24 cellular contexts compared by ENCODE assay signal in the genomic region with DNA sequence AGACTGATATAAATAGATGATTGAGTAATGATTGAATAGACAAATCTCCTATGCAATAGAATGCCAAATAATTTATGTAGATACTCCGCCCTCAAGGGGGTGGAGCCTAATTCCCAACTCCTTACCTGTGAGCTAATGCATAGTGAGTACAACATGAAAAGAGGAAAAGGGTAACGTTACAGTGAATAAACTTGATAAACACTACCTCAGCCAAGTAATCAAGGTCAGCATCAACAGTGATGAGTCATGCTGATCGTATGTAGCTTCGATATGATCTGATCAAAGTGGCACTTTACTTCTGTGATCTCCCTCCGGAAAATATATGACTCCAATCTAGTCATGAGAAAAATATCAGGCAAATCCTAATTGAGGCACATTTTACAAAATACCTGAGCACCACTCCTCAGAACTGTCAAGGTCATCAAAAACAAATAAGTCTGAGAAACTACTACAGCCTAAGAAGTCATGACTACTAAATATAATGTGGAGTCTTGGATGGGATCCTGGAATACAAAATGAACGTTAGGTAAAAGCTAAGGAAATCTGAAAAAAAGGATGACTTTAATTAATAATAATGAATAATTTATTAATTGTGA.
A peak's percentile ranks its signal among the peaks of the same experiment; 100 is the strongest.
DNase-seq lines count a peak whose midpoint lies in the region; ATAC-seq, FAIRE-seq and TF ChIP-seq lines count a peak whose summit lies in the region.
"Had no signal": no experiment of that assay in that cellular context is flagged by ENCODE, and none has a peak within 500 bp of the region (broad histone marks: within the 10 kb centered on the region; RNA-seq: fewer than 3 reads in every experiment).

No MANE protein-coding gene starts in this region.

- no peak for TF ChIP-seq POLR2A in tibial nerve (IDR thresholded peaks at IDR 0.05)

- CTCF ChIA-PET in PC-3 (lab: Charles Lee), result no interaction called here

- ATAC-seq in PC-3, result peak; percentile 48; the same call in 1 of the 2 replicates
- ATAC-seq in pancreas, result peak; percentile 64 to 78 (median 70)
- ATAC-seq in GM18861 (IDR thresholded peaks at IDR 0.05; ENCODE audit: unreplicated experiment), result no peak
- ATAC-seq: activated naive CD4-positive, alpha-beta T cell treated with anti-CD3 and anti-CD28 coated beads, Interleukin-2, amount 50 U/mL, for 72 hours; activated T-helper 17 cell treated with anti-CD3 and anti-CD28 coated beads, Interleukin-2, amount 50 U/mL, for 72 hours; GM23338; naive thymus-derived CD4-positive, alpha-beta T cell had no signal

- no peaks in the 10 kb centered on the region for H3F3A ChIP-seq in PC-3 (ENCODE audit: low read length, unreplicated experiment)

- DNase-seq in GM18507 (ENCODE audit: extremely low spot score, insufficient read length, low read depth), result no peak
- peak; percentile 62 for DNase-seq in PC-3
- peak; percentile 61 for DNase-seq in bronchial epithelial cell (ENCODE audit: low read depth)
- DNase-seq in pancreas, result peak in 1 of 6 donors; percentile 10
- DNase-seq in anterior cingulate cortex (lab: John Stamatoyannopoulos, UW), result no peak
- DNase-seq in tibial nerve (ENCODE audit: low spot score in 2 of 2), result no peak
- DNase-seq: activated CD4-positive, alpha-beta T cell treated with anti-CD3 and anti-CD28 coated beads, Interleukin-2, amount 10 ng/mL, durations not matched to agents 24 days and 14 days; CD4-positive, alpha-beta T cell; DMS79 treated with DMSO at 0.1 percent for 48 hours; effector memory CD4-positive, alpha-beta T cell; mesenchymal stem cell; naive thymus-derived CD4-positive, alpha-beta T cell; NCI-H146; occipital lobe; retina; SIG-M5; stimulated activated CD4-positive, alpha-beta T cell treated with anti-CD3 and anti-CD28 coated beads, Interleukin-4, amount 100 ng/mL, for 24 hours; stimulated activated naive CD4-positive, alpha-beta T cell treated with Interleukin-2 at 50 U/mL for 16 hours; thyroid gland had no signal

- H3K36me3 ChIP-seq in PC-3 (ENCODE audit: low read depth, low read length), result no peaks in the 10 kb centered on the region
- no peaks in the 10 kb centered on the region for H3K36me3 ChIP-seq in bronchial epithelial cell (ENCODE audit: control insufficient read depth, insufficient read depth, low read length)
- no peaks in the 10 kb centered on the region for H3K36me3 ChIP-seq in pancreas
- H3K36me3 ChIP-seq in tibial nerve, result no peaks in the 10 kb centered on the region
- H3K36me3 ChIP-seq: esophagus muscularis mucosa, thyroid gland had no signal

- no peaks in the 10 kb centered on the region for H3K79me2 ChIP-seq in PC-3 (ENCODE audit: low read length)

- H3K4me3 ChIP-seq in PC-3 (ENCODE audit: low read length), result no peak overlapping the region
- no peak overlapping the region for H3K4me3 ChIP-seq in bronchial epithelial cell (ENCODE audit: low read depth, low read length)
- no peak overlapping the region for H3K4me3 ChIP-seq in pancreas
- no peak overlapping the region for H3K4me3 ChIP-seq in tibial nerve
- H3K4me3 ChIP-seq: esophagus muscularis mucosa, GM23338, thyroid gland had no signal

- no peak overlapping the region for H3K9ac ChIP-seq in PC-3 (ENCODE audit: low read length)

- no peaks in the 10 kb centered on the region for H3K9me2 ChIP-seq in PC-3 (replicated peaks; ENCODE audit: low read length)

- FAIRE-seq in GM18507 (lab: Jason Lieb, UNC) (peak; percentile 12), bronchial epithelial cell (lab: Jason Lieb, UNC) (peak; percentile 43), pancreas (lab: Jason Lieb, UNC) (no peak)

- H2AFZ ChIP-seq in PC-3 (ENCODE audit: low read length), result no peak overlapping the region
- H2AFZ ChIP-seq: GM23338 had no signal

- POLR2A ChIA-PET in PC-3 (lab: Charles Lee; ENCODE audit: unreplicated experiment), result no interaction called here

- no peak for TF ChIP-seq EP300 in tibial nerve (IDR thresholded peaks at IDR 0.05)

- no peaks in the 10 kb centered on the region for H4K20me1 ChIP-seq in PC-3 (ENCODE audit: low read length)

- H3K4me2 ChIP-seq in PC-3 (ENCODE audit: low read length), result peak overlapping the region; percentile 33; the same call in 1 of the 2 replicates
- H3K4me2 ChIP-seq: GM23338 had no signal

- H3K27me3 ChIP-seq in PC-3 (ENCODE audit: low read length) (no peaks in the 10 kb centered on the region), bronchial epithelial cell (ENCODE audit: control insufficient read depth, insufficient read depth, low read length) (no peaks in the 10 kb centered on the region), pancreas (no peaks in the 10 kb centered on the region), tibial nerve (no peaks in the 10 kb centered on the region)
- H3K27me3 ChIP-seq: esophagus muscularis mucosa, thyroid gland had no signal

- TF ChIP-seq CTCF in PC-3 (conservative IDR thresholded peaks at IDR 0.05; ENCODE audit: low read depth, low read length), result no peak
- TF ChIP-seq CTCF in bronchial epithelial cell (IDR thresholded peaks at IDR 0.05; ENCODE audit: insufficient read depth, low read length, severe bottlenecking), result no peak
- no peak for TF ChIP-seq CTCF in pancreas (IDR thresholded peaks at IDR 0.05)
- no peak for TF ChIP-seq CTCF in tibial nerve (IDR thresholded peaks at IDR 0.05)

- no TSS peak for BruUV-seq in PC-3 (replicated peaks; lab: Mats Ljungman, UMichigan)

- H3K9me3 ChIP-seq in PC-3 (ENCODE audit: low read length), result no peaks in the 10 kb centered on the region
- H3K9me3 ChIP-seq in pancreas, result no peaks in the 10 kb centered on the region
- H3K9me3 ChIP-seq in tibial nerve, result no peaks in the 10 kb centered on the region
- H3K9me3 ChIP-seq: esophagus muscularis mucosa, thyroid gland had no signal

- WGBS in pancreas, 2 donors, result 32 to 40% methylated on average over 6 of the region's 6 CpGs
- WGBS in tibial nerve, 2 donors, result 80 to 84% methylated on average over 6 of the region's 6 CpGs

- H3K27ac ChIP-seq in PC-3 (ENCODE audit: low read length), result no peak overlapping the region
- no peak overlapping the region for H3K27ac ChIP-seq in pancreas
- H3K27ac ChIP-seq in tibial nerve, result no peak overlapping the region
- H3K27ac ChIP-seq: esophagus muscularis mucosa, thyroid gland had no signal

- intact Hi-C loops in PC-3 (cut with micrococcal nuclease) (no loop called here), pancreas (cut with DNase I) (no loop called here)

- H3K4me1 ChIP-seq in PC-3 (ENCODE audit: insufficient read depth, low read length) (peaks cover 18% of the 10 kb centered on the region), pancreas (peaks cover 3 to 8% (median 5%) of the 10 kb centered on the region in 3 donors), tibial nerve (no peaks in the 10 kb centered on the region)
- H3K4me1 ChIP-seq: esophagus muscularis mucosa, thyroid gland had no signal

Comparison
In these comparisons a context has a peak if more than half of its experiments do, and no peak if none do; other contexts are left out.
1. DNase-seq: peak in PC-3 (single experiment) and bronchial epithelial cell (single experiment); none in GM18507 (single experiment), anterior cingulate cortex (0 of 58) and tibial nerve (0 of 2).